Comparison of ENCODE assay signal across 36 cellular contexts in the genomic region with DNA sequence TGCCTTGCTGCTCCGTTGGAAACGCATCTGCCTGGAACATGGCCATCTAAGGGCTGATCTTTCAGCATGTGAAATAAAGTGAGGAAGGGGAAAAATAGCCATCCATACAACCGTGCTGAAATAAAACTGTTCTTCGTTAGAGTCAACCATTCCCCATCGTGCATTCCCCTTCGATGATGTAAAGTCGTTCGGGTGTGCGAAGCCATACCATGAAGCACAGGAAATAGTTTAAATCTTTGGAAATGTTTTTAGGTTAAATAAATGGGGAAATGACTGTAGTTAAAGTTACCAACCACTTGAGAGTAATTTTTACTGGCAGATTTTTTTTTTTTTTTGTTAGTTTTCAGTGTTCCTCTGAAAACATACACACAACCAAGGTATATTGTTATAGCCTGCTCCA.
"Had no signal": no experiment of that assay in that cellular context is flagged by ENCODE, and none has a peak within 500 bp of the region (broad histone marks: within the 10 kb centered on the region; RNA-seq: fewer than 3 reads in every experiment).

No MANE protein-coding gene starts in this region.

- DNase-seq: activated B cell treated with CpG ODN at 0.5 μM for 24 hours; activated CD4-positive, alpha-beta memory T cell treated with anti-CD3 and anti-CD28 coated beads for 36 hours; activated CD4-positive, alpha-beta T cell treated with anti-CD3 and anti-CD28 coated beads for 4 hours; activated CD4-positive, alpha-beta T cell treated with anti-CD3 and anti-CD28 coated beads, Interleukin-2, amount 10 ng/mL, durations not matched to agents 24 days and 14 days; activated CD4-positive, alpha-beta T cell treated with anti-CD3 and anti-CD28 coated beads, Interleukin-2, amount 50 U/mL, for 1 hour; activated CD4-positive, alpha-beta T cell treated with anti-CD3 and anti-CD28 coated beads, Interleukin-2, amount 50 U/mL, for 4 hours; activated CD4-positive, CD25-positive, alpha-beta regulatory T cell treated with anti-CD3 and anti-CD28 coated beads, Interleukin-2, amount 50 U/mL, for 72 hours; activated CD8-positive, alpha-beta memory T cell treated with anti-CD3 and anti-CD28 coated beads, Interleukin-2, amount 50 U/mL, for 4 hours; activated CD8-positive, alpha-beta T cell treated with anti-CD3 and anti-CD28 coated beads for 36 hours; activated effector memory CD4-positive, alpha-beta T cell treated with anti-CD3 and anti-CD28 coated beads, Interleukin-2, amount 50 U/mL, for 16 hours; activated naive CD4-positive, alpha-beta T cell treated with anti-CD3 and anti-CD28 coated beads, Interleukin-2, amount 10 ng/mL, durations not matched to agents 7 days and 5 days; activated naive CD4-positive, alpha-beta T cell treated with Interleukin-2 at 50 U/mL for 16 hours; activated naive CD8-positive, alpha-beta T cell treated with anti-CD3 and anti-CD28 coated beads, Interleukin-2, amount 10 ng/mL, durations not matched to agents 7 days and 5 days; activated naive CD8-positive, alpha-beta T cell treated with anti-CD3 and anti-CD28 coated beads, Interleukin-2, amount 50 U/mL, for 24 hours; activated T-cell treated with anti-CD3 and anti-CD28 coated beads for 4 hours; activated T-cell treated with anti-CD3 and anti-CD28 coated beads, Interleukin-2, amount 50 U/mL, for 1 hour; activated T-cell treated with anti-CD3 and anti-CD28 coated beads, Interleukin-2, amount 50 U/mL, for 4 hours; activated T-cell treated with anti-CD3 and anti-CD28 coated beads, Interleukin-2, amount 50 U/mL, for 72 hours; adrenal gland; amygdala; anterior cingulate cortex; caudate nucleus; SW 1271; T-helper 1 cell; T-helper 2 cell; T-helper 9 cell had no signal

- H3K4me1 ChIP-seq: adrenal gland, ascending aorta had no signal

- H3K36me3 ChIP-seq: adrenal gland, ascending aorta, cardiac muscle cell had no signal

- H3K9me3 Mint-ChIP-seq: activated B cell treated with CpG ODN at 0.5 μM for 24 hours; activated CD4-positive, alpha-beta memory T cell treated with anti-CD3 and anti-CD28 coated beads for 36 hours; activated CD4-positive, alpha-beta T cell treated with anti-CD3 and anti-CD28 coated beads, Interleukin-2, amount 10 ng/mL, durations not matched to agents 24 days and 14 days; activated CD8-positive, alpha-beta T cell treated with anti-CD3 and anti-CD28 coated beads for 36 hours; activated naive CD4-positive, alpha-beta T cell treated with anti-CD3 and anti-CD28 coated beads, Interleukin-2, amount 10 ng/mL, durations not matched to agents 7 days and 5 days; activated naive CD4-positive, alpha-beta T cell treated with anti-CD3 and anti-CD28 coated beads, Interleukin-2, amount 50 U/mL, for 24 hours; activated naive CD8-positive, alpha-beta T cell treated with anti-CD3 and anti-CD28 coated beads, Interleukin-2, amount 10 ng/mL, durations not matched to agents 7 days and 5 days; activated T-cell treated with anti-CD3 and anti-CD28 coated beads, Interleukin-2, amount 50 U/mL, for 4 hours; activated T-helper 1 cell treated with anti-CD3 and anti-CD28 coated beads, Interleukin-12 subunit alpha, Interleukin-12 subunit beta, Interleukin-2, Interleukin-4 antibody, amounts not matched to agents 30 ng/mL and 10 ng/mL and 1 ng/mL, durations not matched to agents 14 hours and 24 hours and 36 hours; activated T-helper 17 cell treated with anti-CD3 and anti-CD28 coated beads, Interleukin-2, amount 50 U/mL, for 72 hours; brain; T-helper 1 cell treated with Interleukin-12 subunit alpha and Interleukin-12 subunit beta and Interleukin-4 antibody, amounts not matched to agents 30 μg/mL and 1 μg/mL, for 36 hours; T-helper 2 cell treated with Interferon-gamma antibody and Interleukin-4, amounts not matched to agents 5 μg/mL and 100 μg/mL, for 36 hours had no signal

- H3K27me3 Mint-ChIP-seq: activated B cell treated with CpG ODN at 0.5 μM for 24 hours; activated CD4-positive, alpha-beta memory T cell treated with anti-CD3 and anti-CD28 coated beads for 36 hours; activated CD4-positive, alpha-beta T cell treated with anti-CD3 and anti-CD28 coated beads, Interleukin-2, amount 10 ng/mL, durations not matched to agents 24 days and 14 days; activated CD8-positive, alpha-beta T cell treated with anti-CD3 and anti-CD28 coated beads for 36 hours; activated naive CD4-positive, alpha-beta T cell treated with anti-CD3 and anti-CD28 coated beads, Interleukin-2, amount 10 ng/mL, durations not matched to agents 7 days and 5 days; activated naive CD4-positive, alpha-beta T cell treated with anti-CD3 and anti-CD28 coated beads, Interleukin-2, amount 50 U/mL, for 24 hours; activated naive CD8-positive, alpha-beta T cell treated with anti-CD3 and anti-CD28 coated beads, Interleukin-2, amount 10 ng/mL, durations not matched to agents 7 days and 5 days; activated naive CD8-positive, alpha-beta T cell treated with anti-CD3 and anti-CD28 coated beads, Interleukin-2, amount 50 U/mL, for 24 hours; activated T-helper 17 cell treated with anti-CD3 and anti-CD28 coated beads, Interleukin-2, amount 50 U/mL, for 72 hours; central memory CD8-positive, alpha-beta T cell had no signal

- H3K4me1 Mint-ChIP-seq: activated B cell treated with CpG ODN at 0.5 μM for 24 hours; activated CD4-positive, alpha-beta T cell treated with anti-CD3 and anti-CD28 coated beads, Interleukin-2, amount 10 ng/mL, durations not matched to agents 24 days and 14 days; activated naive CD4-positive, alpha-beta T cell treated with anti-CD3 and anti-CD28 coated beads, Interleukin-2, amount 10 ng/mL, durations not matched to agents 7 days and 5 days; activated naive CD4-positive, alpha-beta T cell treated with anti-CD3 and anti-CD28 coated beads, Interleukin-2, amount 50 U/mL, for 24 hours; activated naive CD8-positive, alpha-beta T cell treated with anti-CD3 and anti-CD28 coated beads, Interleukin-2, amount 10 ng/mL, durations not matched to agents 7 days and 5 days; activated naive CD8-positive, alpha-beta T cell treated with anti-CD3 and anti-CD28 coated beads, Interleukin-2, amount 50 U/mL, for 24 hours; activated T-helper 17 cell treated with anti-CD3 and anti-CD28 coated beads, Interleukin-2, amount 50 U/mL, for 72 hours; brain; central memory CD8-positive, alpha-beta T cell had no signal

- H3K36me3 Mint-ChIP-seq: activated CD4-positive, alpha-beta memory T cell treated with anti-CD3 and anti-CD28 coated beads for 36 hours; activated naive CD4-positive, alpha-beta T cell treated with anti-CD3 and anti-CD28 coated beads, Interleukin-2, amount 10 ng/mL, durations not matched to agents 7 days and 5 days; activated naive CD4-positive, alpha-beta T cell treated with anti-CD3 and anti-CD28 coated beads, Interleukin-2, amount 50 U/mL, for 24 hours; activated naive CD8-positive, alpha-beta T cell treated with anti-CD3 and anti-CD28 coated beads, Interleukin-2, amount 10 ng/mL, durations not matched to agents 7 days and 5 days; brain had no signal

- H3K27ac Mint-ChIP-seq: activated B cell treated with CpG ODN at 0.5 μM for 24 hours; activated CD4-positive, alpha-beta memory T cell treated with anti-CD3 and anti-CD28 coated beads for 36 hours; activated CD4-positive, alpha-beta T cell treated with anti-CD3 and anti-CD28 coated beads, Interleukin-2, amount 10 ng/mL, durations not matched to agents 24 days and 14 days; activated CD8-positive, alpha-beta T cell treated with anti-CD3 and anti-CD28 coated beads for 36 hours; activated naive CD4-positive, alpha-beta T cell treated with anti-CD3 and anti-CD28 coated beads, Interleukin-2, amount 10 ng/mL, durations not matched to agents 7 days and 5 days; activated naive CD4-positive, alpha-beta T cell treated with anti-CD3 and anti-CD28 coated beads, Interleukin-2, amount 50 U/mL, for 24 hours; activated naive CD8-positive, alpha-beta T cell treated with anti-CD3 and anti-CD28 coated beads, Interleukin-2, amount 10 ng/mL, durations not matched to agents 7 days and 5 days; activated naive CD8-positive, alpha-beta T cell treated with anti-CD3 and anti-CD28 coated beads, Interleukin-2, amount 50 U/mL, for 24 hours; activated T-cell treated with anti-CD3 and anti-CD28 coated beads, Interleukin-2, amount 50 U/mL, for 72 hours; activated T-helper 1 cell treated with anti-CD3 and anti-CD28 coated beads, Interleukin-12 subunit alpha, Interleukin-12 subunit beta, Interleukin-2, Interleukin-4 antibody, amounts not matched to agents 30 ng/mL and 10 ng/mL and 1 ng/mL, durations not matched to agents 14 hours and 24 hours and 36 hours; activated T-helper 17 cell treated with anti-CD3 and anti-CD28 coated beads, Interleukin-2, amount 50 U/mL, for 72 hours; brain; T-helper 1 cell treated with Interleukin-12 subunit alpha and Interleukin-12 subunit beta and Interleukin-4 antibody, amounts not matched to agents 30 μg/mL and 1 μg/mL, for 36 hours; T-helper 2 cell treated with Interferon-gamma antibody and Interleukin-4, amounts not matched to agents 5 μg/mL and 100 μg/mL, for 36 hours had no signal

- H3K27me3 ChIP-seq: adrenal gland, ascending aorta, cardiac muscle cell had no signal

- H3K4me3 Mint-ChIP-seq: activated B cell treated with CpG ODN at 0.5 μM for 24 hours; activated CD4-positive, alpha-beta memory T cell treated with anti-CD3 and anti-CD28 coated beads for 36 hours; activated CD4-positive, alpha-beta T cell treated with anti-CD3 and anti-CD28 coated beads, Interleukin-2, amount 10 ng/mL, durations not matched to agents 24 days and 14 days; activated CD8-positive, alpha-beta T cell treated with anti-CD3 and anti-CD28 coated beads for 36 hours; activated naive CD4-positive, alpha-beta T cell treated with anti-CD3 and anti-CD28 coated beads, Interleukin-2, amount 10 ng/mL, durations not matched to agents 7 days and 5 days; activated naive CD4-positive, alpha-beta T cell treated with anti-CD3 and anti-CD28 coated beads, Interleukin-2, amount 50 U/mL, for 24 hours; activated naive CD8-positive, alpha-beta T cell treated with anti-CD3 and anti-CD28 coated beads, Interleukin-2, amount 10 ng/mL, durations not matched to agents 7 days and 5 days; activated naive CD8-positive, alpha-beta T cell treated with anti-CD3 and anti-CD28 coated beads, Interleukin-2, amount 50 U/mL, for 24 hours; activated T-cell treated with anti-CD3 and anti-CD28 coated beads, Interleukin-2, amount 50 U/mL, for 4 hours; activated T-cell treated with anti-CD3 and anti-CD28 coated beads, Interleukin-2, amount 50 U/mL, for 72 hours; activated T-helper 1 cell treated with anti-CD3 and anti-CD28 coated beads, Interleukin-12 subunit alpha, Interleukin-12 subunit beta, Interleukin-2, Interleukin-4 antibody, amounts not matched to agents 30 ng/mL and 10 ng/mL and 1 ng/mL, durations not matched to agents 14 hours and 24 hours and 36 hours; activated T-helper 17 cell treated with anti-CD3 and anti-CD28 coated beads, Interleukin-2, amount 50 U/mL, for 72 hours; brain; central memory CD8-positive, alpha-beta T cell; T-helper 1 cell treated with Interleukin-12 subunit alpha and Interleukin-12 subunit beta and Interleukin-4 antibody, amounts not matched to agents 30 μg/mL and 1 μg/mL, for 36 hours; T-helper 2 cell treated with Interferon-gamma antibody and Interleukin-4, amounts not matched to agents 5 μg/mL and 100 μg/mL, for 36 hours had no signal

- H3K9me3 ChIP-seq: adrenal gland, ascending aorta had no signal

- ATAC-seq: activated CD8-positive, alpha-beta T cell treated with anti-CD3 and anti-CD28 coated beads for 36 hours; activated naive CD8-positive, alpha-beta T cell treated with anti-CD3 and anti-CD28 coated beads, Interleukin-2, amount 50 U/mL, for 24 hours; activated T-cell treated with anti-CD3 and anti-CD28 coated beads, Interleukin-2, amount 50 U/mL, for 4 hours; activated T-cell treated with anti-CD3 and anti-CD28 coated beads, Interleukin-2, amount 50 U/mL, for 72 hours; activated T-helper 17 cell treated with anti-CD3 and anti-CD28 coated beads, Interleukin-2, amount 50 U/mL, for 72 hours had no signal

- H3K4me3 ChIP-seq: adrenal gland, ascending aorta, cardiac muscle cell had no signal

- H3K27ac ChIP-seq: adrenal gland, ascending aorta, cardiac muscle cell, VCaP had no signal
